Comparison of ENCODE assay signal across 29 cellular contexts in the genomic region with DNA sequence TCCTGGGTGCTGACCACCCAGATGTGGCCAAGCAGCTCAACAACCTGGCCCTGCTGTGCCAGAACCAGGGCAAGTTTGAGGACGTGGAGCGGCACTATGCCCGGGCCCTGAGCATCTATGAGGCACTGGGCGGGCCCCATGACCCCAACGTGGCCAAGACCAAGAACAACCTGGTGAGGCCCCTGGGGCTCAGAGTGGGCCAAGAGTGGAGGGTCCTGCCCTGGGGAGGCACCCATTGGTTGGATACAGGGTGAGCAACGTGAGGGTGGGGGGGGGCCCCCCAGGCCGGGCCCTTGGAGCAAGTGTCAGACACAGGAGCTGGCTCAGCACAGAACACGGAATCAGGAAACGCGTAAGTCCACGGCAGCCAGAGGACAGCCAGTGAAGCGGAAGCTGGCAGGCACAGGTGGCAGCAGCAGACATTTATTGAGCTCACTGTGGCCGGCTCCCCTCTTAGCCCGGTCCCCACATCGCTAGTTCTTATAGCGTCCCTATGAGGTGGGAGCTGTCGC. TPM values are rescaled to one million over a fixed set of nuclear protein-coding genes. Genes with fewer than 3 reads are reported as not detected.
"Had no signal": no experiment of that assay in that cellular context is flagged by ENCODE, and none has a peak within 500 bp of the region (broad histone marks: within the 10 kb centered on the region; RNA-seq: fewer than 3 reads in every experiment).

No MANE protein-coding gene starts in this region.

- DNase-seq: activated CD4-positive, alpha-beta memory T cell treated with anti-CD3 and anti-CD28 coated beads for 36 hours; activated CD4-positive, alpha-beta T cell treated with anti-CD3 and anti-CD28 coated beads, Interleukin-2, amount 10 ng/mL, durations not matched to agents 24 days and 14 days; activated CD4-positive, CD25-positive, alpha-beta regulatory T cell treated with anti-CD3 and anti-CD28 coated beads, Interleukin-2, amount 50 U/mL, for 72 hours; activated CD8-positive, alpha-beta memory T cell treated with anti-CD3 and anti-CD28 coated beads, Interleukin-2, amount 50 U/mL, for 4 hours; activated effector memory CD4-positive, alpha-beta T cell treated with anti-CD3 and anti-CD28 coated beads, Interleukin-2, amount 50 U/mL, for 16 hours; activated naive CD4-positive, alpha-beta T cell treated with anti-CD3 and anti-CD28 coated beads for 36 hours; activated naive CD8-positive, alpha-beta T cell treated with anti-CD3 and anti-CD28 coated beads for 36 hours; activated T-cell treated with anti-CD3 and anti-CD28 coated beads, Interleukin-2, amount 50 U/mL, for 1 hour; adrenal gland; foreskin fibroblast; heart left ventricle; kidney glomerular epithelial cell; lower lobe of right lung; mesendoderm; natural killer cell; right cardiac atrium; stimulated activated CD4-positive, alpha-beta T cell treated with anti-CD3 and anti-CD28 coated beads, Interleukin-15, amount 100 ng/mL, for 24 hours; stimulated activated CD4-positive, alpha-beta T cell treated with anti-CD3 and anti-CD28 coated beads, Interleukin-2, amount 100 ng/mL, for 24 hours; stimulated activated naive B cell treated with anti-CD40 and anti-IgM and Interleukin-4, amounts not matched to agents 10 μg/mL and 1 μg/mL and 100 μg/mL, for 72 hours; stomach; T-helper 9 cell; tibial artery; upper lobe of right lung; WERI-Rb-1 had no signal

- H3K27me3 ChIP-seq: cardiac muscle cell had no signal

- H3K4me3 ChIP-seq: adrenal gland, ascending aorta, cardiac muscle cell, heart left ventricle, lower lobe of right lung, neural progenitor cell, stomach, tibial artery, upper lobe of right lung had no signal

- H3K36me3 ChIP-seq: neural progenitor cell had no signal

- ATAC-seq: esophagus mucosa; heart left ventricle; lower lobe of right lung; natural killer cell; stimulated activated naive B cell treated with anti-CD40 and anti-IgM and Interleukin-4, amounts not matched to agents 10 μg/mL and 1 μg/mL and 100 μg/mL, for 72 hours; upper lobe of right lung had no signal

- H3K27ac ChIP-seq: adrenal gland, ascending aorta, cardiac muscle cell, heart left ventricle, lower lobe of right lung, neural progenitor cell, stomach, tibial artery, upper lobe of right lung, WERI-Rb-1 had no signal

- H3K9me3 ChIP-seq: adrenal gland, ascending aorta, heart left ventricle, lower lobe of right lung, stomach, tibial artery, upper lobe of right lung had no signal

- H3K4me1 ChIP-seq: adrenal gland, ascending aorta, heart left ventricle, lower lobe of right lung, neural progenitor cell, tibial artery, upper lobe of right lung had no signal

RNA-seq across cellular contexts. Expression of a gene that starts 8.9 kb away (rescaled TPM):
- polyA plus RNA-seq: endothelial cell of umbilical vein had no signal

RNA-seq across cellular contexts. Expression of a gene that starts 26.8 kb away (rescaled TPM):
- polyA plus RNA-seq: endothelial cell of umbilical vein had no signal
